ENCODE assay signal across 8 cellular contexts in the genomic region with DNA sequence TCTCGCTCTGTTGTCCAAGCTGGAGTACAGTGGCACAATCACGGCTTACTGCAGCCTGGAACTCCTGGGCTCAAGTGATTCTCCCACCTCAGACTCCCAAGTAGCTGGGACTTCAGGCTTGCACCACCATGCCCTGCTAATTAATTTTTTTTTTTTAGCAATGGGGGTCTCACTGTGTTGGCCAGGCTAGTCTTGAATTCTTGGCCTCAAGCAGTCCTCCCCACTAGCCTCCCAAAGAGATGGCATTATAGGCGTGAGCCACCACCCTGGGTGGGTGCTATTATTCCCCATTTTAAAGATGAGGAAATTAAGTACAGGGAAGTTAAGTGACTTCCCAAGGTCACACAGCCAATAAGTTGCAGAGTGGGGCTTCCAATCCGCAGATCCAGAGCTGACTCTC. TPM values are rescaled to one million over a fixed set of nuclear protein-coding genes. Genes with fewer than 3 reads are reported as not detected.
A peak's percentile ranks its signal among the peaks of the same experiment; 100 is the strongest.
DNase-seq lines count a peak whose midpoint lies in the region; TF ChIP-seq lines count a peak whose summit lies in the region.

No MANE protein-coding gene starts in this region.

- H3K27me3 Mint-ChIP-seq in activated CD4-positive, alpha-beta T cell treated with anti-CD3 and anti-CD28 coated beads, Interleukin-2, amount 10 ng/mL, durations not matched to agents 7 days and 5 days: no peaks in the 10 kb centered on the region

- TF ChIP-seq CTCF in OCI-LY7 (conservative IDR thresholded peaks at IDR 0.05; ENCODE audit: low read length): no peak
- TF ChIP-seq CTCF in fibroblast of lung (conservative IDR thresholded peaks at IDR 0.05 in 1 of 2, IDR thresholded peaks at IDR 0.05 in 1 of 2; ENCODE audit: low read depth in 1 of 2, low read length in 2 of 2): no peak
- TF ChIP-seq CTCF in GM13976 (IDR thresholded peaks at IDR 0.05; ENCODE audit: borderline replicate concordance, control extremely low read depth, extremely low read depth, insufficient read depth, missing control alignments): no peak

- H3K79me2 ChIP-seq in OCI-LY7 (ENCODE audit: insufficient read depth, low read depth, low read length) (peaks cover 42% of the 10 kb centered on the region; the same call in 1 of the 2 replicates), fibroblast of lung (ENCODE audit: control insufficient read depth, insufficient read depth, low read length) (peaks cover 30% of the 10 kb centered on the region)

- peaks cover 49% of the 10 kb centered on the region for H3K4me1 Mint-ChIP-seq in activated CD4-positive, alpha-beta T cell treated with anti-CD3 and anti-CD28 coated beads, Interleukin-2, amount 10 ng/mL, durations not matched to agents 7 days and 5 days

- H3K36me3 ChIP-seq in OCI-LY7 (ENCODE audit: insufficient read depth, low read length): peaks cover 28% of the 10 kb centered on the region
- peaks cover under 1% of the 10 kb centered on the region for H3K36me3 ChIP-seq in fibroblast of lung (ENCODE audit: control insufficient read depth, insufficient read depth, low read length)
- peaks cover 6% of the 10 kb centered on the region for H3K36me3 ChIP-seq in skeletal muscle satellite cell (ENCODE audit: insufficient read depth, low read length)

- H3K4me3 Mint-ChIP-seq in activated CD4-positive, alpha-beta T cell treated with anti-CD3 and anti-CD28 coated beads, Interleukin-2, amount 10 ng/mL, durations not matched to agents 7 days and 5 days: peak overlapping the region; percentile 85

- H3K4me2 ChIP-seq in OCI-LY7 (ENCODE audit: low read length): peak overlapping the region; percentile 95
- H3K4me2 ChIP-seq in fibroblast of lung (ENCODE audit: extremely low read depth, insufficient read depth, low read length): peak overlapping the region; percentile 25
- H3K4me2 ChIP-seq in skeletal muscle satellite cell (ENCODE audit: low read length): peak overlapping the region; percentile 100

- H3K4me3 ChIP-seq in OCI-LY7 (ENCODE audit: low read depth, low read length, poor library complexity, severe bottlenecking) (peak overlapping the region; percentile 86), fibroblast of lung (replicated peaks in 1 of 4; ENCODE audit: control extremely low read depth in 1 of 4, insufficient read depth in 1 of 4, low read depth in 3 of 4, low read length in 4 of 4) (peak overlapping the region in 1 of 4 experiments; percentile 64), skeletal muscle satellite cell (ENCODE audit: low read length) (no peak overlapping the region)

- H3K9ac ChIP-seq in fibroblast of lung (ENCODE audit: insufficient read depth, low read length): no peak overlapping the region
- H3K9ac ChIP-seq in skeletal muscle satellite cell (ENCODE audit: low read depth, low read length): no peak overlapping the region

- BruUV-seq in OCI-LY7 (replicated peaks; lab: Mats Ljungman, UMichigan): no TSS peak

- H4K20me1 ChIP-seq in OCI-LY7 (ENCODE audit: insufficient read depth, low read length): no peaks in the 10 kb centered on the region
- H4K20me1 ChIP-seq in fibroblast of lung (ENCODE audit: control insufficient read depth, extremely low read depth, insufficient read depth, low read length): no peaks in the 10 kb centered on the region

- peaks cover 24% of the 10 kb centered on the region for H3K4me1 ChIP-seq in OCI-LY7 (ENCODE audit: insufficient read depth, low read length, poor library complexity, severe bottlenecking)
- peaks cover 6% of the 10 kb centered on the region for H3K4me1 ChIP-seq in fibroblast of lung (ENCODE audit: control insufficient read depth, extremely low read depth, insufficient read depth, low read length)
- H3K4me1 ChIP-seq in skeletal muscle satellite cell (ENCODE audit: control insufficient read depth, insufficient read depth, low read length): peaks cover 15% of the 10 kb centered on the region

- intact Hi-C loops in OCI-LY7 (cut with micrococcal nuclease; ENCODE audit: unreplicated experiment): loop anchor here (5.0 kb wide), 2 partner anchors 302 to 597 kb away; no protein-coding TSS in a partner anchor

- in situ Hi-C loops in GM13976 (cut with MboI; ENCODE audit: low sequenced_read_pairs, unreplicated experiment): no loop called here

- DNase-seq in activated CD4-positive, alpha-beta T cell treated with anti-CD3 and anti-CD28 coated beads, Interleukin-2, amount 10 ng/mL, durations not matched to agents 7 days and 5 days: no peak
- DNase-seq in activated CD4-positive, alpha-beta T cell treated with anti-CD3 and anti-CD28 coated beads, Interleukin-2, amount 50 U/mL, for 1 hour: no peak
- DNase-seq in OCI-LY7 (ENCODE audit: low spot score) (no peak), fibroblast of lung (ENCODE audit: low read depth in 2 of 2) (no peak), cortex of kidney (lab: John Stamatoyannopoulos, UW) (no peak), SHP77 treated with DMSO at 0.1 percent for 48 hours (lab: John Stamatoyannopoulos, UW) (no peak), GM13976 (ENCODE audit: low spot score) (no peak)

- H3K9me3 ChIP-seq in OCI-LY7 (ENCODE audit: low read length) (no peaks in the 10 kb centered on the region), fibroblast of lung (ENCODE audit: control insufficient read depth, insufficient read depth, low read depth, low read length) (no peaks in the 10 kb centered on the region), skeletal muscle satellite cell (replicated peaks; ENCODE audit: low read length) (no peaks in the 10 kb centered on the region)

- peaks cover 47% of the 10 kb centered on the region for H3K36me3 Mint-ChIP-seq in activated CD4-positive, alpha-beta T cell treated with anti-CD3 and anti-CD28 coated beads, Interleukin-2, amount 10 ng/mL, durations not matched to agents 7 days and 5 days (ENCODE audit: low read depth)

- H2AFZ ChIP-seq in OCI-LY7 (ENCODE audit: low read length) (no peak overlapping the region), fibroblast of lung (ENCODE audit: low read length) (no peak overlapping the region)

- H3K27ac ChIP-seq in OCI-LY7 (ENCODE audit: low read depth, low read length, poor library complexity, severe bottlenecking) (no peak overlapping the region), fibroblast of lung (ENCODE audit: insufficient read depth, low read length) (no peak overlapping the region)

- no peaks in the 10 kb centered on the region for H3K9me2 ChIP-seq in OCI-LY7 (ENCODE audit: insufficient read depth, low read length)

- H3K9me3 Mint-ChIP-seq in activated CD4-positive, alpha-beta T cell treated with anti-CD3 and anti-CD28 coated beads, Interleukin-2, amount 10 ng/mL, durations not matched to agents 7 days and 5 days: peaks cover 6% of the 10 kb centered on the region

- no peak overlapping the region for H3K27ac Mint-ChIP-seq in activated CD4-positive, alpha-beta T cell treated with anti-CD3 and anti-CD28 coated beads, Interleukin-2, amount 10 ng/mL, durations not matched to agents 7 days and 5 days

- CTCF ChIA-PET in activated CD4-positive, alpha-beta T cell treated with anti-CD3 and anti-CD28 coated beads, Interleukin-2, amount 10 ng/mL, durations not matched to agents 7 days and 5 days (lab: Charles Lee): no interaction called here
- CTCF ChIA-PET in OCI-LY7 (lab: Charles Lee; ENCODE audit: unreplicated experiment): no interaction called here

- POLR2A ChIA-PET in activated CD4-positive, alpha-beta T cell treated with anti-CD3 and anti-CD28 coated beads, Interleukin-2, amount 10 ng/mL, durations not matched to agents 7 days and 5 days (lab: Charles Lee): interaction anchor here (1.1 kb wide), 1 partner anchor 121 kb away, joined by 5 read pairs; the partner anchor contains the start of gene TMEM267
- POLR2A ChIA-PET in OCI-LY7 (lab: Charles Lee): interaction anchor here (0.7 kb wide), 2 partner anchors 23 to 53 kb away, joined by 3 to 4 read pairs; no protein-coding TSS in a partner anchor

- H3K27me3 ChIP-seq in fibroblast of lung (ENCODE audit: control insufficient read depth, insufficient read depth, low read length): no peaks in the 10 kb centered on the region
- H3K27me3 ChIP-seq in skeletal muscle satellite cell (ENCODE audit: control insufficient read depth, insufficient read depth, low read length): no peaks in the 10 kb centered on the region

RNA-seq across cellular contexts. Expression of gene NNT, which starts 1.7 kb away (rescaled TPM):
- 100 to 1,000 TPM; 101 to 108 TPM for total RNA-seq in activated CD4-positive, alpha-beta T cell treated with anti-CD3 and anti-CD28 coated beads, Interleukin-2, amount 10 ng/mL, durations not matched to agents 7 days and 5 days
- 33.6 and 42.2 TPM in 2 replicates for total RNA-seq in OCI-LY7 (2014; rRNA removed; shearing (Covaris generic))
- 98.3 and 120 TPM in 2 replicates for total RNA-seq in OCI-LY7 (2022)
- 90.1 and 115 TPM in 2 replicates for total RNA-seq in fibroblast of lung
- polyA plus RNA-seq in fibroblast of lung: 53.2 and 65.7 TPM in 2 replicates
- polyA plus RNA-seq in fibroblast of lung (2012): 38.7 and 45.4 TPM in 2 replicates
- polyA minus RNA-seq in fibroblast of lung (ENCODE audit: low replicate concordance): 79.1 and 100 TPM in 2 replicates
- total RNA-seq in skeletal muscle satellite cell (2012; rRNA removed): 32.3 and 45.9 TPM in 2 replicates

RNA-seq across cellular contexts. Expression of gene PAIP1, which starts 47.8 kb away (rescaled TPM):
- 10 to 100 TPM; 35.3 to 37.1 TPM for total RNA-seq in activated CD4-positive, alpha-beta T cell treated with anti-CD3 and anti-CD28 coated beads, Interleukin-2, amount 10 ng/mL, durations not matched to agents 7 days and 5 days
- total RNA-seq in OCI-LY7 (2014; rRNA removed; shearing (Covaris generic)): 52.8 and 69.2 TPM in 2 replicates
- total RNA-seq in OCI-LY7 (2022): 44.2 and 48.0 TPM in 2 replicates
- 85.4 and 110 TPM in 2 replicates for total RNA-seq in fibroblast of lung
- 101 and 120 TPM in 2 replicates for polyA plus RNA-seq in fibroblast of lung
- polyA plus RNA-seq in fibroblast of lung (2012): 66.2 and 70.4 TPM in 2 replicates
- 9.8 and 20.8 TPM in 2 replicates for polyA minus RNA-seq in fibroblast of lung (ENCODE audit: low replicate concordance)
- 64.1 and 77.1 TPM in 2 replicates for total RNA-seq in skeletal muscle satellite cell (2012; rRNA removed)

Comparison
In these comparisons a context has a peak if more than half of its experiments do, and no peak if none do; other contexts are left out.
1. H3K4me2 ChIP-seq: peak in every context shown above with its lines; median percentile 100 in skeletal muscle satellite cell; 95 in OCI-LY7; 25 in fibroblast of lung.